In genomic region chr7:131202451-131202850, GRCh38 we compare ENCODE assay signal across 14 cellular contexts.
"Had no signal": no experiment of that assay in that cellular context is flagged by ENCODE, and none has a peak within 500 bp of the region (broad histone marks: within the 10 kb centered on the region; RNA-seq: fewer than 3 reads in every experiment).

No MANE protein-coding gene starts in this region.

- H3K36me3 ChIP-seq: esophagus muscularis mucosa, neutrophil, stomach, tibial nerve had no signal

- H3K4me3 ChIP-seq: esophagus muscularis mucosa, lung, psoas muscle, skin epidermis, stomach, tibial nerve had no signal

- H3K9me3 ChIP-seq: esophagus muscularis mucosa, neutrophil, psoas muscle, stomach, tibial nerve had no signal

- H3K27me3 ChIP-seq: esophagus muscularis mucosa, neutrophil, stomach, tibial nerve had no signal

- H3K4me1 ChIP-seq: psoas muscle, stomach had no signal

- ATAC-seq: effector memory CD8-positive, alpha-beta T cell; naive thymus-derived CD8-positive, alpha-beta T cell had no signal

- H3K27ac ChIP-seq: epithelial cell of prostate, neutrophil, psoas muscle had no signal

- DNase-seq: effector memory CD8-positive, alpha-beta T cell; immature natural killer cell; left ventricle myocardium superior; naive thymus-derived CD8-positive, alpha-beta T cell; psoas muscle; retina; stimulated activated naive CD4-positive, alpha-beta T cell; stomach had no signal
